ENCODE assay signal across 1 cellular context in genomic region chr17:69358688-69359596, GRCh38.
TF ChIP-seq lines count a peak whose summit lies in the region.

No MANE protein-coding gene starts in this region.

TF ChIP-seq in H1, 55 proteins besides CTCF, POLR2A, EP300 and RAD21 (continued from another document):
- TF ChIP-seq MAX (IDR thresholded peaks at IDR 0.05) (peak; percentile 44; the same call in 1 of the 2 replicates), SP1 (IDR thresholded peaks at IDR 0.05; ENCODE audit: low read depth, low read length) (0 out of 2 replicates have a peak, but pooled peaks have one; percentile 30), SIX5 (IDR thresholded peaks at IDR 0.05; ENCODE audit: low read depth, low read length) (no peak), CBX8 (IDR thresholded peaks at IDR 0.05; ENCODE audit: borderline replicate concordance, low read depth, low read length) (no peak), CEBPB (IDR thresholded peaks at IDR 0.05; ENCODE audit: low read depth, low read length) (peak; percentile 58; the same call in 1 of the 2 replicates), JUND (IDR thresholded peaks at IDR 0.05; ENCODE audit: low read length) (no peak), ASH2L (IDR thresholded peaks at IDR 0.05; ENCODE audit: low read length) (peak; percentile 19), CHD2 (IDR thresholded peaks at IDR 0.05; ENCODE audit: low read length) (peak; percentile 67; the same call in 1 of the 2 replicates), CBX5 (IDR thresholded peaks at IDR 0.05; ENCODE audit: low read depth, low read length) (no peak), TCF12 (IDR thresholded peaks at IDR 0.05; ENCODE audit: low read depth, low read length) (0 out of 2 replicates have a peak, but pooled peaks have one; percentile 31), NANOG (IDR thresholded peaks at IDR 0.05; ENCODE audit: insufficient read depth, low read depth, low read length, poor library complexity, severe bottlenecking) (no peak)
